27 cellular contexts compared by ENCODE assay signal in genomic region chr1:1142844-1143243, GRCh38. TPM values are rescaled to one million over a fixed set of nuclear protein-coding genes. Genes with fewer than 3 reads are reported as not detected.
DNase-seq lines count a peak whose midpoint lies in the region; ATAC-seq and TF ChIP-seq lines count a peak whose summit lies in the region.
"Had no signal": no experiment of that assay in that cellular context is flagged by ENCODE, and none has a peak within 500 bp of the region (broad histone marks: within the 10 kb centered on the region; RNA-seq: fewer than 3 reads in every experiment).

No MANE protein-coding gene starts in this region.

- ATAC-seq in activated CD8-positive, alpha-beta T cell treated with anti-CD3 and anti-CD28 coated beads for 36 hours: no peak
- no peak for ATAC-seq in naive thymus-derived CD4-positive, alpha-beta T cell
- ATAC-seq in HG02884 (IDR thresholded peaks at IDR 0.05; ENCODE audit: unreplicated experiment): no peak
- ATAC-seq in GM19452 (IDR thresholded peaks at IDR 0.05; ENCODE audit: unreplicated experiment): no peak

- TF ChIP-seq CTCF in activated CD8-positive, alpha-beta T cell treated with anti-CD3 and anti-CD28 coated beads for 36 hours (IDR thresholded peaks at IDR 0.05): no peak

- H3K9ac ChIP-seq in BLaER1 treated with 17β-estradiol and CSF1 and Interleukin-3, amounts not matched to agents 10 nM and 100 nM: peak overlapping the region in 3 of 11 experiments; percentile 76 to 83 (median 81); a peak in 4 of 22 replicates

- peak overlapping the region in 1 of 11 experiments; percentile 84; a peak in 1 of 22 replicates for H3K27ac ChIP-seq in BLaER1 treated with 17β-estradiol and CSF1 and Interleukin-3, amounts not matched to agents 10 nM and 100 nM
- H3K27ac ChIP-seq in naive thymus-derived CD4-positive, alpha-beta T cell (ENCODE audit: low read depth, low read length): no peak overlapping the region
- H3K27ac ChIP-seq: SJCRH30, WERI-Rb-1 had no signal

- POLR2A ChIA-PET in activated CD8-positive, alpha-beta T cell treated with anti-CD3 and anti-CD28 coated beads for 36 hours (lab: Charles Lee): no interaction called here
- POLR2A ChIA-PET in naive thymus-derived CD4-positive, alpha-beta T cell (lab: Charles Lee): interaction anchor here (0.5 kb wide), 1 partner anchor 124 kb away, joined by 3 read pairs; no protein-coding TSS in a partner anchor

- DNase-seq in T-helper 2 cell treated with Interferon-gamma antibody and Interleukin-4, amounts not matched to agents 5 μg/mL and 100 μg/mL, for 36 hours (ENCODE audit: low spot score): no peak
- no peak for DNase-seq in T-helper 2 cell
- no peak for DNase-seq in activated CD8-positive, alpha-beta T cell treated with anti-CD3 and anti-CD28 coated beads for 36 hours
- no peak for DNase-seq in naive thymus-derived CD4-positive, alpha-beta T cell
- DNase-seq in AG08395 (ENCODE audit: low spot score): no peak
- DNase-seq: cortex of kidney, endodermal cell, islet precursor cell, MM.1S, NCI-H1436, NCI-H510A, occipital lobe, SJCRH30 had no signal

- peak overlapping the region in 10 of 11 experiments; percentile 58 to 94 (median 86); a peak in 18 of 22 replicates for H3K4me2 ChIP-seq in BLaER1 treated with 17β-estradiol and CSF1 and Interleukin-3, amounts not matched to agents 10 nM and 100 nM
- H3K4me2 ChIP-seq: smooth muscle cell had no signal

- no peaks in the 10 kb centered on the region for H3K9me3 Mint-ChIP-seq in T-helper 2 cell treated with Interferon-gamma antibody and Interleukin-4, amounts not matched to agents 5 μg/mL and 100 μg/mL, for 36 hours
- H3K9me3 Mint-ChIP-seq in activated CD8-positive, alpha-beta T cell treated with anti-CD3 and anti-CD28 coated beads for 36 hours: no peaks in the 10 kb centered on the region
- no peaks in the 10 kb centered on the region for H3K9me3 Mint-ChIP-seq in naive thymus-derived CD4-positive, alpha-beta T cell
- H3K9me3 Mint-ChIP-seq: endodermal cell; stimulated activated naive CD8-positive, alpha-beta T cell treated with anti-CD3 and anti-CD28 coated beads, Interleukin-15, Interleukin-2, amounts not matched to agents 100 ng/mL and 50 ng/mL, for 24 hours had no signal

- peaks cover 21 to 71% (median 60%) of the 10 kb centered on the region in 10 experiments for H3K4me1 ChIP-seq in BLaER1 treated with 17β-estradiol and CSF1 and Interleukin-3, amounts not matched to agents 10 nM and 100 nM
- peaks cover 1 to 23% of the 10 kb centered on the region in 2 donors for H3K4me1 ChIP-seq in naive thymus-derived CD4-positive, alpha-beta T cell (ENCODE audit: control insufficient read depth in 2 of 2, insufficient read depth in 2 of 2, low read length in 2 of 2)

- H3K9me3 ChIP-seq in BLaER1 treated with 17β-estradiol and CSF1 and Interleukin-3, amounts not matched to agents 10 nM and 100 nM (replicated peaks in 1 of 11): no peaks in the 10 kb centered on the region
- no peaks in the 10 kb centered on the region for H3K9me3 ChIP-seq in naive thymus-derived CD4-positive, alpha-beta T cell (ENCODE audit: control insufficient read depth in 2 of 3, low read length in 3 of 3)
- H3K9me3 ChIP-seq: mucosa of descending colon, SJCRH30, upper lobe of left lung had no signal

- H3K27me3 ChIP-seq in BLaER1 treated with 17β-estradiol and CSF1 and Interleukin-3, amounts not matched to agents 10 nM and 100 nM: peaks cover 0 to 46% (median 5%) of the 10 kb centered on the region in 11 experiments; a peak in 12 of 22 replicates
- no peaks in the 10 kb centered on the region for H3K27me3 ChIP-seq in naive thymus-derived CD4-positive, alpha-beta T cell (ENCODE audit: control insufficient read depth in 2 of 2, insufficient read depth in 2 of 2, low read length in 2 of 2)
- H3K27me3 ChIP-seq: upper lobe of left lung had no signal

- no peak overlapping the region for H3K4me3 ChIP-seq in BLaER1 treated with 17β-estradiol and CSF1 and Interleukin-3, amounts not matched to agents 10 nM and 100 nM
- H3K4me3 ChIP-seq in naive thymus-derived CD4-positive, alpha-beta T cell (ENCODE audit: low read length): no peak overlapping the region
- H3K4me3 ChIP-seq: mucosa of descending colon, SJCRH30, smooth muscle cell, upper lobe of left lung had no signal

- no peaks in the 10 kb centered on the region for H3K27me3 Mint-ChIP-seq in T-helper 2 cell treated with Interferon-gamma antibody and Interleukin-4, amounts not matched to agents 5 μg/mL and 100 μg/mL, for 36 hours (ENCODE audit: low read depth)
- no peaks in the 10 kb centered on the region for H3K27me3 Mint-ChIP-seq in activated CD8-positive, alpha-beta T cell treated with anti-CD3 and anti-CD28 coated beads for 36 hours
- H3K27me3 Mint-ChIP-seq in naive thymus-derived CD4-positive, alpha-beta T cell: no peaks in the 10 kb centered on the region
- H3K27me3 Mint-ChIP-seq: stimulated activated naive CD8-positive, alpha-beta T cell treated with anti-CD3 and anti-CD28 coated beads, Interleukin-15, Interleukin-2, amounts not matched to agents 100 ng/mL and 50 ng/mL, for 24 hours had no signal

- CTCF ChIA-PET in activated CD8-positive, alpha-beta T cell treated with anti-CD3 and anti-CD28 coated beads for 36 hours (lab: Charles Lee): no interaction called here
- CTCF ChIA-PET in naive thymus-derived CD4-positive, alpha-beta T cell (lab: Charles Lee): no interaction called here

- H3K27ac Mint-ChIP-seq in T-helper 2 cell treated with Interferon-gamma antibody and Interleukin-4, amounts not matched to agents 5 μg/mL and 100 μg/mL, for 36 hours: peak overlapping the region; percentile 65
- H3K27ac Mint-ChIP-seq in activated CD8-positive, alpha-beta T cell treated with anti-CD3 and anti-CD28 coated beads for 36 hours: peak overlapping the region; percentile 92
- H3K27ac Mint-ChIP-seq in naive thymus-derived CD4-positive, alpha-beta T cell: peak overlapping the region in 5 of 9 donors; percentile 28 to 99 (median 96)

- peaks cover 0 to 31% (median 0%) of the 10 kb centered on the region in 11 experiments; a peak in 4 of 22 replicates for H4K20me1 ChIP-seq in BLaER1 treated with 17β-estradiol and CSF1 and Interleukin-3, amounts not matched to agents 10 nM and 100 nM

- H3K36me3 ChIP-seq in BLaER1 treated with 17β-estradiol and CSF1 and Interleukin-3, amounts not matched to agents 10 nM and 100 nM: no peaks in the 10 kb centered on the region
- H3K36me3 ChIP-seq in naive thymus-derived CD4-positive, alpha-beta T cell (ENCODE audit: control insufficient read depth in 2 of 3, insufficient read depth in 3 of 3, low read length in 3 of 3): no peaks in the 10 kb centered on the region
- H3K36me3 ChIP-seq: SJCRH30, upper lobe of left lung, WERI-Rb-1 had no signal

- H3K36me3 Mint-ChIP-seq in T-helper 2 cell treated with Interferon-gamma antibody and Interleukin-4, amounts not matched to agents 5 μg/mL and 100 μg/mL, for 36 hours (ENCODE audit: low read depth): no peaks in the 10 kb centered on the region
- H3K36me3 Mint-ChIP-seq in activated CD8-positive, alpha-beta T cell treated with anti-CD3 and anti-CD28 coated beads for 36 hours (ENCODE audit: low read depth): no peaks in the 10 kb centered on the region
- H3K36me3 Mint-ChIP-seq in naive thymus-derived CD4-positive, alpha-beta T cell: no peaks in the 10 kb centered on the region

- peaks cover 14% of the 10 kb centered on the region for H3K4me1 Mint-ChIP-seq in T-helper 2 cell treated with Interferon-gamma antibody and Interleukin-4, amounts not matched to agents 5 μg/mL and 100 μg/mL, for 36 hours (ENCODE audit: low read depth)
- peaks cover 31% of the 10 kb centered on the region for H3K4me1 Mint-ChIP-seq in activated CD8-positive, alpha-beta T cell treated with anti-CD3 and anti-CD28 coated beads for 36 hours (ENCODE audit: low read depth)
- H3K4me1 Mint-ChIP-seq in naive thymus-derived CD4-positive, alpha-beta T cell: peaks cover 6 to 29% (median 10%) of the 10 kb centered on the region in 7 donors

- intact Hi-C loops in activated CD8-positive, alpha-beta T cell treated with anti-CD3 and anti-CD28 coated beads for 36 hours (cut with micrococcal nuclease): loop anchor here (10.0 kb wide), 1 partner anchor 62 kb away; the partner anchor contains the start of gene TNFRSF18
- intact Hi-C loops in naive thymus-derived CD4-positive, alpha-beta T cell (cut with micrococcal nuclease): no loop called here

- no peak overlapping the region for H3K4me3 Mint-ChIP-seq in T-helper 2 cell treated with Interferon-gamma antibody and Interleukin-4, amounts not matched to agents 5 μg/mL and 100 μg/mL, for 36 hours
- no peak overlapping the region for H3K4me3 Mint-ChIP-seq in activated CD8-positive, alpha-beta T cell treated with anti-CD3 and anti-CD28 coated beads for 36 hours
- H3K4me3 Mint-ChIP-seq in naive thymus-derived CD4-positive, alpha-beta T cell: no peak overlapping the region
- H3K4me3 Mint-ChIP-seq: endodermal cell; stimulated activated naive CD8-positive, alpha-beta T cell treated with anti-CD3 and anti-CD28 coated beads, Interleukin-15, Interleukin-2, amounts not matched to agents 100 ng/mL and 50 ng/mL, for 24 hours had no signal

RNA-seq across cellular contexts. Expression of gene C1orf159, which starts 27.0 kb away (rescaled TPM):
- total RNA-seq in activated CD8-positive, alpha-beta T cell treated with anti-CD3 and anti-CD28 coated beads for 36 hours: 10 to 100 TPM; 17.5 to 20.3 TPM
- total RNA-seq in naive thymus-derived CD4-positive, alpha-beta T cell: 10 to 100 TPM; 17.6 to 21.9 (median 19.6) TPM
- polyA plus RNA-seq in naive thymus-derived CD4-positive, alpha-beta T cell: 10 to 100 TPM in 1 of 2 donors, 1 to 10 TPM in 1; 6.4 to 10.5 TPM

RNA-seq across cellular contexts. Expression of gene TTLL10, which starts 30.8 kb away (rescaled TPM):
- total RNA-seq in activated CD8-positive, alpha-beta T cell treated with anti-CD3 and anti-CD28 coated beads for 36 hours: not detected
- total RNA-seq in naive thymus-derived CD4-positive, alpha-beta T cell: under 1 TPM in 2 of 5 experiments, not detected in 3; 0.58 to 0.80 TPM
- polyA plus RNA-seq in naive thymus-derived CD4-positive, alpha-beta T cell: not detected
- total RNA-seq: A172; activated CD8-positive, alpha-beta memory T cell treated with anti-CD3 and anti-CD28 coated beads for 36 hours; bronchial epithelial cell; H4; liver; occipital lobe; smooth muscle cell had no signal
- polyA plus RNA-seq: BJ, liver, smooth muscle cell had no signal
